1 cellular context compared by ENCODE assay signal in the genomic region with DNA sequence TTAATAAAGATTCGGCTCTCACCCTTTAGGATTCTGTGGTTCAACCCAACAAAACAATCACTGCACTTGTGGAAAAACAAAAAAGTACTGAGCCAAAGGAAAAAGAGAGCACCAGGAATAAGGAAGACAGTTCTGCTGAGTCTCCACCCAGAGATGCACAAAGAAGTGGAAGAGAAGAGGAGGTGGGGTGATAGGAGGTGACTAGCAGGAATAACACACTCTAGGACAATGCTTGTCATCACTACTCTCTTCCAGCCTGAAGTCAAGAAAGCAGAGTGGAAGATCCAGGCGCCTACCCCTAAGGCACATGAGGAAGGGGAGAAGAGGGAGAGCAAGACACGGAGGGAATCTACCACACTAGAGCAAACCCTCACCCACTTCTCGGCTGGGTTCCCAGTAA.
TF ChIP-seq lines count a peak whose summit lies in the region.

No MANE protein-coding gene starts in this region.

TF ChIP-seq in SK-N-SH, 30 proteins besides CTCF, POLR2A, EP300 and RAD21 (continued from another document):
- TF ChIP-seq, protein P1, sequence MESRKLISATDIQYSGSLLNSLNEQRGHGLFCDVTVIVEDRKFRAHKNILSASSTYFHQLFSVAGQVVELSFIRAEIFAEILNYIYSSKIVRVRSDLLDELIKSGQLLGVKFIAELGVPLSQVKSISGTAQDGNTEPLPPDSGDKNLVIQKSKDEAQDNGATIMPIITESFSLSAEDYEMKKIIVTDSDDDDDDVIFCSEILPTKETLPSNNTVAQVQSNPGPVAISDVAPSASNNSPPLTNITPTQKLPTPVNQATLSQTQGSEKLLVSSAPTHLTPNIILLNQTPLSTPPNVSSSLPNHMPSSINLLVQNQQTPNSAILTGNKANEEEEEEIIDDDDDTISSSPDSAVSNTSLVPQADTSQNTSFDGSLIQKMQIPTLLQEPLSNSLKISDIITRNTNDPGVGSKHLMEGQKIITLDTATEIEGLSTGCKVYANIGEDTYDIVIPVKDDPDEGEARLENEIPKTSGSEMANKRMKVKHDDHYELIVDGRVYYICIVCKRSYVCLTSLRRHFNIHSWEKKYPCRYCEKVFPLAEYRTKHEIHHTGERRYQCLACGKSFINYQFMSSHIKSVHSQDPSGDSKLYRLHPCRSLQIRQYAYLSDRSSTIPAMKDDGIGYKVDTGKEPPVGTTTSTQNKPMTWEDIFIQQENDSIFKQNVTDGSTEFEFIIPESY (IDR thresholded peaks at IDR 0.05; ENCODE audit: borderline replicate concordance, low read depth) = no peak
- TF ChIP-seq FOXJ3 (CRISPR knock-in tag; IDR thresholded peaks at IDR 0.05) = no peak
- TF ChIP-seq RCOR1 (IDR thresholded peaks at IDR 0.05; ENCODE audit: low read length) = no peak
- no peak for TF ChIP-seq MEF2A (IDR thresholded peaks at IDR 0.05; ENCODE audit: borderline replicate concordance, low read depth)
- TF ChIP-seq EZH2phosphoT487 (IDR thresholded peaks at IDR 0.05; ENCODE audit: borderline replicate concordance, low read depth) = no peak
- TF ChIP-seq, protein P2, sequence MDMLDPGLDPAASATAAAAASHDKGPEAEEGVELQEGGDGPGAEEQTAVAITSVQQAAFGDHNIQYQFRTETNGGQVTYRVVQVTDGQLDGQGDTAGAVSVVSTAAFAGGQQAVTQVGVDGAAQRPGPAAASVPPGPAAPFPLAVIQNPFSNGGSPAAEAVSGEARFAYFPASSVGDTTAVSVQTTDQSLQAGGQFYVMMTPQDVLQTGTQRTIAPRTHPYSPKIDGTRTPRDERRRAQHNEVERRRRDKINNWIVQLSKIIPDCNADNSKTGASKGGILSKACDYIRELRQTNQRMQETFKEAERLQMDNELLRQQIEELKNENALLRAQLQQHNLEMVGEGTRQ (IDR thresholded peaks at IDR 0.05; ENCODE audit: borderline replicate concordance, low read depth, low read length) = no peak
